Comparison of ENCODE assay signal across 8 cellular contexts in genomic region chr3:71208273-71209095, GRCh38.
A peak's percentile ranks its signal among the peaks of the same experiment; 100 is the strongest.
DNase-seq lines count a peak whose midpoint lies in the region; ATAC-seq and TF ChIP-seq lines count a peak whose summit lies in the region.

No MANE protein-coding gene starts in this region.

- H3K9me3 ChIP-seq in mesodermal cell (ENCODE audit: control insufficient read depth, low read length) (no peaks in the 10 kb centered on the region), aorta (ENCODE audit: control insufficient read depth, low read length) (no peaks in the 10 kb centered on the region)

- no peaks in the 10 kb centered on the region for H3K36me3 ChIP-seq in mesodermal cell (ENCODE audit: control insufficient read depth, insufficient read depth, low read length)
- no peaks in the 10 kb centered on the region for H3K36me3 ChIP-seq in aorta (ENCODE audit: control insufficient read depth in 1 of 2, insufficient read depth in 2 of 2, low read length in 1 of 2)

- H3K27me3 ChIP-seq in aorta (ENCODE audit: control insufficient read depth in 1 of 2, insufficient read depth in 2 of 2, low read length in 1 of 2): no peaks in the 10 kb centered on the region

- peaks cover 8 to 9% of the 10 kb centered on the region in 2 donors for H3K4me1 Mint-ChIP-seq in natural killer cell treated with Interleukin-12 subunit alpha and Interleukin-12 subunit beta and Interleukin-15 and Interleukin-18, amount 100 ng/mL, for 72 hours (ENCODE audit: low read depth in 2 of 2)

- H3K4me3 ChIP-seq in NB4 (ENCODE audit: low read depth, low read length): no peak overlapping the region
- no peak overlapping the region for H3K4me3 ChIP-seq in mesodermal cell (ENCODE audit: extremely low read depth, insufficient read depth, low read length, poor library complexity, severe bottlenecking)
- no peak overlapping the region for H3K4me3 ChIP-seq in aorta (ENCODE audit: low read length in 2 of 2)

- H3K36me3 Mint-ChIP-seq in natural killer cell treated with Interleukin-12 subunit alpha and Interleukin-12 subunit beta and Interleukin-15 and Interleukin-18, amount 100 ng/mL, for 72 hours: no peaks in the 10 kb centered on the region

- H3K4me1 ChIP-seq in mesodermal cell (ENCODE audit: control insufficient read depth, insufficient read depth, low read length, poor library complexity, severe bottlenecking) (peaks cover 31% of the 10 kb centered on the region), aorta (ENCODE audit: control insufficient read depth in 1 of 2, insufficient read depth in 2 of 2, low read length in 2 of 2) (peaks cover 7 to 12% of the 10 kb centered on the region in 2 donors)

- peak overlapping the region; percentile 79 for H3K27ac ChIP-seq in VCaP
- peak overlapping the region; percentile 64 for H3K27ac ChIP-seq in mesodermal cell (ENCODE audit: low read depth, low read length, severe bottlenecking)
- peak overlapping the region in 1 of 2 donors; percentile 17 for H3K27ac ChIP-seq in aorta (ENCODE audit: low read depth in 1 of 2, low read length in 2 of 2)

- no peak for TF ChIP-seq POLR2A in NB4 (IDR thresholded peaks at IDR 0.05; ENCODE audit: extremely low read depth, insufficient read length)

- peak; percentile 74 for DNase-seq in COLO668 (lab: John Stamatoyannopoulos, UW; ENCODE audit: unreplicated experiment)
- peak; percentile 50 for DNase-seq in NB4 (ENCODE audit: low read depth)
- DNase-seq in natural killer cell treated with Interleukin-12 subunit alpha and Interleukin-12 subunit beta and Interleukin-15 and Interleukin-18, amount 100 ng/mL, for 72 hours (ENCODE audit: low spot score): no peak
- DNase-seq in cerebellar cortex (ENCODE audit: low spot score): no peak
- no peak for DNase-seq in aorta

- no peak overlapping the region for H3K27ac Mint-ChIP-seq in natural killer cell treated with Interleukin-12 subunit alpha and Interleukin-12 subunit beta and Interleukin-15 and Interleukin-18, amount 100 ng/mL, for 72 hours

- no peak overlapping the region for H3K4me3 Mint-ChIP-seq in natural killer cell treated with Interleukin-12 subunit alpha and Interleukin-12 subunit beta and Interleukin-15 and Interleukin-18, amount 100 ng/mL, for 72 hours

- 41 to 47% methylated on average over 3 to 4 of the region's 6 CpGs for WGBS in mesodermal cell (ENCODE audit: insufficient coverage in 2 of 2), 2 experiments
- 42 to 48% methylated on average over 6 of the region's 6 CpGs for WGBS in aorta, 2 donors

- intact Hi-C loops in aorta (cut with DNase I): loop anchor here in 1 of 2 donors (5.0 kb wide), 1 partner anchor 36 kb away; no protein-coding TSS in a partner anchor

- H3K27me3 Mint-ChIP-seq in natural killer cell treated with Interleukin-12 subunit alpha and Interleukin-12 subunit beta and Interleukin-15 and Interleukin-18, amount 100 ng/mL, for 72 hours: peaks cover 0 to 2% of the 10 kb centered on the region in 2 donors

- ATAC-seq in natural killer cell treated with Interleukin-12 subunit alpha and Interleukin-12 subunit beta and Interleukin-15 and Interleukin-18, amount 100 ng/mL, for 72 hours: no peak
- no peak for ATAC-seq in aorta (ENCODE audit: low FRiP score)
- ATAC-seq in HG02678 (IDR thresholded peaks at IDR 0.05; ENCODE audit: unreplicated experiment): no peak

- TF ChIP-seq CTCF in NB4 (IDR thresholded peaks at IDR 0.05; ENCODE audit: low read depth, low read length): no peak
- no peak for TF ChIP-seq CTCF in VCaP (conservative IDR thresholded peaks at IDR 0.05)

- H3K9me3 Mint-ChIP-seq in natural killer cell treated with Interleukin-12 subunit alpha and Interleukin-12 subunit beta and Interleukin-15 and Interleukin-18, amount 100 ng/mL, for 72 hours: no peaks in the 10 kb centered on the region

Comparison
In these comparisons a context has a peak if more than half of its experiments do, and no peak if none do; other contexts are left out.
1. DNase-seq: peak in COLO668 (single experiment) and NB4 (single experiment); none in natural killer cell treated with Interleukin-12 subunit alpha and Interleukin-12 subunit beta and Interleukin-15 and Interleukin-18, amount 100 ng/mL, for 72 hours (single experiment), cerebellar cortex (single experiment) and aorta (0 of 2).